1 cellular context compared by ENCODE assay signal in genomic region chr11:102256251-102256650, GRCh38.
TF ChIP-seq lines count a peak whose summit lies in the region.

No MANE protein-coding gene starts in this region.

TF ChIP-seq in SK-N-SH, 30 proteins besides CTCF, POLR2A, EP300 and RAD21 (continued from another document):
- TF ChIP-seq, protein P1, sequence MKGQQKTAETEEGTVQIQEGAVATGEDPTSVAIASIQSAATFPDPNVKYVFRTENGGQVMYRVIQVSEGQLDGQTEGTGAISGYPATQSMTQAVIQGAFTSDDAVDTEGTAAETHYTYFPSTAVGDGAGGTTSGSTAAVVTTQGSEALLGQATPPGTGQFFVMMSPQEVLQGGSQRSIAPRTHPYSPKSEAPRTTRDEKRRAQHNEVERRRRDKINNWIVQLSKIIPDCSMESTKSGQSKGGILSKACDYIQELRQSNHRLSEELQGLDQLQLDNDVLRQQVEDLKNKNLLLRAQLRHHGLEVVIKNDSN (IDR thresholded peaks at IDR 0.05; ENCODE audit: borderline replicate concordance, low read depth), result no peak
- no peak for TF ChIP-seq GATA2 (CRISPR knock-in tag; IDR thresholded peaks at IDR 0.05)
- TF ChIP-seq RCOR1 (IDR thresholded peaks at IDR 0.05; ENCODE audit: low read length), result no peak
- TF ChIP-seq CHD2 (IDR thresholded peaks at IDR 0.05; ENCODE audit: low read length, partially characterized antibody), result no peak
TF ChIP-seq in SK-N-SH: peak in this region for 6.
